11 cellular contexts compared by ENCODE assay signal in genomic region chr1:178973671-178974091, GRCh38. TPM values are rescaled to one million over a fixed set of nuclear protein-coding genes. Genes with fewer than 3 reads are reported as not detected.
A peak's percentile ranks its signal among the peaks of the same experiment; 100 is the strongest.
DNase-seq lines count a peak whose midpoint lies in the region; ATAC-seq, FAIRE-seq and TF ChIP-seq lines count a peak whose summit lies in the region.
"Had no signal": no experiment of that assay in that cellular context is flagged by ENCODE, and none has a peak within 500 bp of the region (broad histone marks: within the 10 kb centered on the region; RNA-seq: fewer than 3 reads in every experiment).

No MANE protein-coding gene starts in this region.

- TF ChIP-seq CTCF in H1 (IDR thresholded peaks at IDR 0.05; ENCODE audit: control extremely low read depth in 1 of 3, insufficient read depth in 1 of 3, low read depth in 1 of 3, low read length in 3 of 3), result no peak

- CTCF ChIA-PET in H1 (lab: Charles Lee; ENCODE audit: partially characterized antibody), result no interaction called here
- CTCF ChIA-PET in HEK293T (lab: Yijun Ruan, JAX), result no interaction called here

- no peak overlapping the region for H3K4ac ChIP-seq in H1 (replicated peaks; ENCODE audit: insufficient read length, low read depth, low read length)

- H3K4me2 ChIP-seq in H1 (ENCODE audit: insufficient read depth in 1 of 2, low read depth in 2 of 2, low read length in 2 of 2), result no peak overlapping the region

- H3K36me3 ChIP-seq in H1 (ENCODE audit: control insufficient read depth in 2 of 4, insufficient read depth in 4 of 4, low read length in 3 of 4), result no peaks in the 10 kb centered on the region
- H3K36me3 ChIP-seq: breast epithelium, spleen had no signal

- no peak overlapping the region for H3K14ac ChIP-seq in H1 (ENCODE audit: insufficient read length)

- H2BK5ac ChIP-seq in H1 (ENCODE audit: low read depth, low read length), result no peak overlapping the region

- H2AK5ac ChIP-seq in H1 (ENCODE audit: low read depth, low read length), result no peak overlapping the region

- H3K18ac ChIP-seq in H1 (ENCODE audit: extremely low read depth, low read length), result no peak overlapping the region

- TF ChIP-seq EP300 in H1 (IDR thresholded peaks at IDR 0.05; ENCODE audit: borderline replicate concordance in 1 of 2, low read depth in 2 of 2, low read length in 2 of 2), result no peak

- no peaks in the 10 kb centered on the region for H3K79me2 ChIP-seq in H1 (ENCODE audit: control insufficient read depth in 1 of 2, insufficient read depth in 2 of 2, low read length in 2 of 2)

- H2BK15ac ChIP-seq in H1 (ENCODE audit: low read length), result no peak overlapping the region

- no peak overlapping the region for H2BK20ac ChIP-seq in H1 (ENCODE audit: low read length)

- no peak for FAIRE-seq in H1 (lab: Jason Lieb, UNC)

- no peak for TF ChIP-seq POLR2A in H1 (IDR thresholded peaks at IDR 0.05; ENCODE audit: control extremely low read depth in 1 of 2, low read depth in 2 of 2, low read length in 2 of 2)

- POLR2A ChIA-PET in H1 (lab: Charles Lee; ENCODE audit: partially characterized antibody) (no interaction called here), HEK293T (lab: Yijun Ruan, JAX) (no interaction called here)

- H3K23me2 ChIP-seq in H1 (ENCODE audit: low read depth, low read length), result no peaks in the 10 kb centered on the region

- H3K4me1 ChIP-seq in H1 (replicated peaks in 1 of 4; ENCODE audit: control insufficient read depth in 3 of 4, insufficient read depth in 4 of 4, low read length in 3 of 4), result peaks cover 4 to 7% (median 6%) of the 10 kb centered on the region in 4 experiments; a peak in 4 of 7 replicates
- H3K4me1 ChIP-seq: breast epithelium, spleen had no signal

- no peak overlapping the region for H4K91ac ChIP-seq in H1 (replicated peaks; ENCODE audit: insufficient read length, low read length)

- 75% methylated on average over 3 of the region's 4 CpGs; no CpG with 5 or more reads in 1 of the 2 experiments for WGBS in H1 (ENCODE audit: extremely low coverage in 1 of 2, insufficient coverage in 1 of 2, insufficient read length in 1 of 2, insufficient replicate concordance in 2 of 2, low coverage in 1 of 2, low lambda C conversion rate in 2 of 2, missing lambda C conversion rate in 1 of 2), 2 experiments

- DNase-seq in H1 (ENCODE audit: low read depth in 1 of 2, low spot score in 2 of 2), result no peak
- DNase-seq in HEK293T (ENCODE audit: extremely low spot score), result no peak
- no peak for DNase-seq in NCI-H2081 treated with DMSO at 0.1 percent for 48 hours (lab: John Stamatoyannopoulos, UW)
- no peak for DNase-seq in NCI-H446 treated with DMSO at 0.1 percent for 48 hours (lab: John Stamatoyannopoulos, UW)
- DNase-seq in NCI-H2107 (lab: John Stamatoyannopoulos, UW), result no peak
- DNase-seq: spleen, SW 1271 had no signal

- H3K4me3 ChIP-seq in H1 (ENCODE audit: extremely low read depth in 1 of 4, insufficient read depth in 2 of 4, low read depth in 3 of 4, low read length in 4 of 4), result no peak overlapping the region
- H3K4me3 ChIP-seq: breast epithelium, spleen had no signal

- no peak for TF ChIP-seq RAD21 in H1 (IDR thresholded peaks at IDR 0.05 in 1 of 2, conservative IDR thresholded peaks at IDR 0.05 in 1 of 2; ENCODE audit: low read depth in 2 of 2, low read length in 2 of 2)

- H3K23ac ChIP-seq in H1 (ENCODE audit: insufficient read length), result no peak overlapping the region

- H3K27me3 ChIP-seq in H1 (replicated peaks in 1 of 4; ENCODE audit: control insufficient read depth in 3 of 4, extremely low read depth in 1 of 4, insufficient read depth in 3 of 4, low read length in 3 of 4), result no peaks in the 10 kb centered on the region
- H3K27me3 ChIP-seq: breast epithelium had no signal

- no peak overlapping the region for H4K5ac ChIP-seq in H1 (ENCODE audit: insufficient read length, low read depth, low read length)

- no peak overlapping the region for H2BK120ac ChIP-seq in H1 (replicated peaks; ENCODE audit: low read depth, low read length)

- no peaks in the 10 kb centered on the region for H4K20me1 ChIP-seq in H1 (replicated peaks in 1 of 2; ENCODE audit: control insufficient read depth in 1 of 2, insufficient read depth in 2 of 2, low read length in 2 of 2)

- H3K9me3 ChIP-seq in H1 (ENCODE audit: insufficient read depth in 2 of 2, low read depth in 1 of 2, low read length in 1 of 2), result peaks cover 0 to 8% of the 10 kb centered on the region in 2 experiments; a peak in 1 of 4 replicates

- no peak overlapping the region for H3K27ac ChIP-seq in H1 (ENCODE audit: low read depth, low read length)
- H3K27ac ChIP-seq: spleen had no signal

- ATAC-seq in GM18508 (IDR thresholded peaks at IDR 0.05; ENCODE audit: insufficient read depth, unreplicated experiment) (peak; percentile 31), GM21526 (IDR thresholded peaks at IDR 0.05; ENCODE audit: low FRiP score, unreplicated experiment) (peak; percentile 30), HG03432 (IDR thresholded peaks at IDR 0.05; ENCODE audit: unreplicated experiment) (peak; percentile 50)

- no peak overlapping the region for H4K8ac ChIP-seq in H1 (ENCODE audit: extremely low read depth, insufficient read depth, low read length)

- H2AFZ ChIP-seq in H1 (ENCODE audit: low read length), result peak overlapping the region; percentile 57

- no peak overlapping the region for H2BK12ac ChIP-seq in H1 (ENCODE audit: low read depth, low read length)

- H3K56ac ChIP-seq in H1 (replicated peaks; ENCODE audit: insufficient read length, low read depth, low read length), result no peak overlapping the region

- H3K79me1 ChIP-seq in H1 (ENCODE audit: low read depth, low read length), result no peaks in the 10 kb centered on the region

- H3K9ac ChIP-seq in H1 (replicated peaks in 1 of 4; ENCODE audit: extremely low read depth in 1 of 4, low read depth in 3 of 4, low read length in 3 of 4), result no peak overlapping the region

TF ChIP-seq in HEK293T, 16 proteins besides CTCF, POLR2A, EP300 and RAD21:
- TF ChIP-seq FOXK2 (IDR thresholded peaks at IDR 0.05), result no peak
- no peak for TF ChIP-seq FOXA1 (IDR thresholded peaks at IDR 0.05)
- TF ChIP-seq FOXM1 (IDR thresholded peaks at IDR 0.05; ENCODE audit: borderline replicate concordance), result no peak
- TF ChIP-seq LEF1 (IDR thresholded peaks at IDR 0.05; ENCODE audit: borderline replicate concordance), result no peak
- no peak for TF ChIP-seq L3MBTL2 (conservative IDR thresholded peaks at IDR 0.05)
- TF ChIP-seq, protein P1, sequence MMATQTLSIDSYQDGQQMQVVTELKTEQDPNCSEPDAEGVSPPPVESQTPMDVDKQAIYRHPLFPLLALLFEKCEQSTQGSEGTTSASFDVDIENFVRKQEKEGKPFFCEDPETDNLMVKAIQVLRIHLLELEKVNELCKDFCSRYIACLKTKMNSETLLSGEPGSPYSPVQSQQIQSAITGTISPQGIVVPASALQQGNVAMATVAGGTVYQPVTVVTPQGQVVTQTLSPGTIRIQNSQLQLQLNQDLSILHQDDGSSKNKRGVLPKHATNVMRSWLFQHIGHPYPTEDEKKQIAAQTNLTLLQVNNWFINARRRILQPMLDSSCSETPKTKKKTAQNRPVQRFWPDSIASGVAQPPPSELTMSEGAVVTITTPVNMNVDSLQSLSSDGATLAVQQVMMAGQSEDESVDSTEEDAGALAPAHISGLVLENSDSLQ (IDR thresholded peaks at IDR 0.05), result no peak
- no peak for TF ChIP-seq ZNF384 (IDR thresholded peaks at IDR 0.05)
- no peak for TF ChIP-seq BHLHE40 (IDR thresholded peaks at IDR 0.05; ENCODE audit: borderline replicate concordance)
- no peak for TF ChIP-seq HDGF (IDR thresholded peaks at IDR 0.05; ENCODE audit: borderline replicate concordance)
- no peak for TF ChIP-seq ARNT (IDR thresholded peaks at IDR 0.05)

RNA-seq across cellular contexts. Expression of gene FAM20B, which starts 52.0 kb away (rescaled TPM):
- total RNA-seq in H1 (2021; fragmentation: NEBNext Ultra II Directional; extraction: Animal tissue kit (Norgen Biotek cat#: 25700)), result 36.3 and 36.6 TPM in 2 replicates
- polyA plus RNA-seq in H1 (2011; rRNA removed), result 6.3 and 8.3 TPM in 2 replicates
- 10.3 TPM for polyA plus RNA-seq in H1 (2011; cell fraction: cytosol; rRNA removed)
- polyA plus RNA-seq in H1 (2011; cell fraction: nucleus; rRNA removed), result 9.4 TPM
- 12.6 to 21.2 TPM (median 13.9 TPM) in 4 replicates for polyA plus RNA-seq in H1 (2012, experiment 1 of 2)
- polyA plus RNA-seq in H1 (2012, experiment 2 of 2), result 2.7 TPM
- 18.2 TPM for polyA plus RNA-seq in H1 (2013, experiment 1 of 2)
- polyA plus RNA-seq in H1 (2013, experiment 2 of 2), result 18.7 TPM
- polyA minus RNA-seq in H1 (2011; rRNA and poly(A)+ RNA removed), result 36.1 and 43.3 TPM in 2 replicates
- polyA minus RNA-seq in H1 (2011; cell fraction: cytosol; rRNA and poly(A)+ RNA removed), result 14.0 TPM
- polyA minus RNA-seq in H1 (2011; cell fraction: nucleus; rRNA and poly(A)+ RNA removed), result 17.0 TPM
